In the genomic region with DNA sequence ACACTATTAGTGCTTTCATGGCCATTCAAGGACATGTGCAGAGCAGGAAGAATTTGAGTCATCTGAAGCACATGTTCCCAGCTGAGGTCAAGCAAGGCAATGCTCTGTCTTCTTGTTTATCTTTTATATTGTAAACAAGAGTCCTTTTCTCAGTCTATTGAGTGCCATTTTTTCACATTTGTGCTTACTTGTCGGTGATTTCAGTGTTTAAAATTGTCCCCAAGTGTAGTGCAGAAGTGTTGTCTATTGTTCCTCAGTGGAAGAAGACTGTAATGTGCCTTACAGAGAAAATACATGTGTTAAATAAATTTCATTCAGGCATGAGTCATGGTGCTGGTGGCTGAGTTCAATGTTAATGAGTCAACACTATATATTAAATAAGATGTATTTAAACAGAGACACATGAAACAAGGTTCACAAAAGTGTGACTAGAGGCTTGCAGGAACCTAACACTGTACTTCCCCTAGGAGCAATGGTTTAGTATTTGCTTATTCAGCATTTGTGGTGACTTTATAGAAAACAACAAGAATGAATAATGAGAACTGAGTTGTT, we compare ENCODE assay signal across 15 cellular contexts.
DNase-seq lines count a peak whose midpoint lies in the region; ATAC-seq and TF ChIP-seq lines count a peak whose summit lies in the region.
"Had no signal": no experiment of that assay in that cellular context is flagged by ENCODE, and none has a peak within 500 bp of the region (broad histone marks: within the 10 kb centered on the region; RNA-seq: fewer than 3 reads in every experiment).

No MANE protein-coding gene starts in this region.

- TF ChIP-seq CTCF in Peyer's patch (IDR thresholded peaks at IDR 0.05): no peak

- peaks cover 0 to 4% (median 0%) of the 10 kb centered on the region in 4 donors for H3K4me1 ChIP-seq in Peyer's patch
- H3K4me1 ChIP-seq: neural progenitor cell had no signal

- no peaks in the 10 kb centered on the region for H3K9me3 ChIP-seq in Peyer's patch

- peak overlapping the region in 1 of 4 donors; percentile 30 for H3K27ac ChIP-seq in Peyer's patch
- H3K27ac ChIP-seq: neural progenitor cell had no signal

- no peaks in the 10 kb centered on the region for H3K27me3 ChIP-seq in Peyer's patch
- H3K27me3 ChIP-seq: neural progenitor cell had no signal

- no peak for TF ChIP-seq POLR2A in Peyer's patch (IDR thresholded peaks at IDR 0.05)

- no peak for ATAC-seq in HG02973 (IDR thresholded peaks at IDR 0.05; ENCODE audit: unreplicated experiment)
- ATAC-seq: effector memory CD8-positive, alpha-beta T cell; Right ventricle myocardium inferior; stimulated activated naive CD8-positive, alpha-beta T cell treated with anti-CD3 and anti-CD28 coated beads, Interleukin-15, amount 100 ng/mL, for 72 hours had no signal

- DNase-seq in HPDE6-E6E7 (ENCODE audit: extremely low spot score) (peak; percentile 7), T1000 (lab: John Stamatoyannopoulos, UW) (peak; percentile 3), fibroblast of the conjunctiva (ENCODE audit: low read depth) (peak; percentile 47), superior temporal gyrus (ENCODE audit: extremely low spot score) (peak; percentile 20), cerebellum (ENCODE audit: low spot score) (no peak), Peyer's patch (no peak)
- DNase-seq: DMS 273 treated with DMSO at 0.1 percent for 48 hours; effector memory CD8-positive, alpha-beta T cell; islet precursor cell; NCI-H187; stimulated activated CD4-positive, alpha-beta T cell treated with anti-CD3 and anti-CD28 coated beads, Interleukin-2, amount 100 ng/mL, for 24 hours; stimulated activated naive CD8-positive, alpha-beta T cell treated with anti-CD3 and anti-CD28 coated beads, Interleukin-15, amount 100 ng/mL, for 72 hours had no signal

- no peak overlapping the region for H3K4me3 ChIP-seq in Peyer's patch
- H3K4me3 ChIP-seq: neural progenitor cell had no signal

- H3K36me3 ChIP-seq in Peyer's patch: no peaks in the 10 kb centered on the region
- H3K36me3 ChIP-seq: neural progenitor cell had no signal

Comparison
In these comparisons a context has a peak if more than half of its experiments do, and no peak if none do; other contexts are left out.
1. DNase-seq: peak in HPDE6-E6E7 (single experiment), T1000 (single experiment), fibroblast of the conjunctiva (single experiment) and superior temporal gyrus (single experiment); none in cerebellum (single experiment) and Peyer's patch (0 of 3).